ENCODE assay signal across 21 cellular contexts in the genomic region with DNA sequence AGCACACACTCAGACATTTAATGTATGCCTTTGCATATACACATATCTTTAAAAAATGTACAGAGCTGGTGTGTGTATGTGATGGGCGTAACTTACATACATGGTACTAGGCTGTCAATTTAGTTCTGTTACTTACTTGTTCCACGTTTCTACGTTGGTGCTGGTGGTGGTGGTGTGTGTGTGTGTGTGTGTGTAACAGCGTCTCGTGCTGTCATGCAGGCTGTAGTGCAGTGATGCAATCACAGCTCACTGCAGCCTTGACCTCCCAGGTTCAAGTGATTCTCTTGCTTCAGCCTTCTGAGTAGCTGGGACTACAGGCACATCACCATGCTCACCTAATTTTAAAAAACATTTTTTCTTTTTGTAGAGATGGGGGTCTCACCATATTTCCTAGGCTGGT.
"Had no signal": no experiment of that assay in that cellular context is flagged by ENCODE, and none has a peak within 500 bp of the region (broad histone marks: within the 10 kb centered on the region; RNA-seq: fewer than 3 reads in every experiment).

No MANE protein-coding gene starts in this region.

- H3K36me3 ChIP-seq: left lung, prostate gland, right atrium auricular region, upper lobe of left lung had no signal

- H3K4me3 ChIP-seq: left lung, lung, prostate gland, right atrium auricular region, upper lobe of left lung had no signal

- DNase-seq: activated CD4-positive, alpha-beta T cell treated with anti-CD3 and anti-CD28 coated beads, Interleukin-2, amount 10 ng/mL, durations not matched to agents 7 days and 5 days; activated CD4-positive, CD25-positive, alpha-beta regulatory T cell treated with anti-CD3 and anti-CD28 coated beads, Interleukin-2, amount 50 U/mL, for 72 hours; activated CD8-positive, alpha-beta memory T cell treated with anti-CD3 and anti-CD28 coated beads, Interleukin-2, amount 10 ng/mL, durations not matched to agents 7 days and 5 days; activated CD8-positive, alpha-beta T cell treated with anti-CD3 and anti-CD28 coated beads for 36 hours; activated gamma-delta T cell; activated naive CD4-positive, alpha-beta T cell treated with anti-CD3 and anti-CD28 coated beads, Interleukin-2, amount 50 U/mL, for 16 hours; activated naive CD8-positive, alpha-beta T cell treated with anti-CD3 and anti-CD28 coated beads, Interleukin-2, amount 50 U/mL, for 24 hours; activated T-cell treated with anti-CD3 and anti-CD28 coated beads for 4 hours; aorta; effector CD4-positive, alpha-beta T cell; kidney glomerular epithelial cell; left lung; naive thymus-derived CD4-positive, alpha-beta T cell; stimulated activated CD4-positive, alpha-beta T cell treated with anti-CD3 and anti-CD28 coated beads, Interleukin-12 subunit alpha, Interleukin-12 subunit beta, amount 100 ng/mL, for 4 hours; stimulated activated CD4-positive, alpha-beta T cell treated with anti-CD3 and anti-CD28 coated beads, Interleukin-4, amount 100 ng/mL, for 4 hours; stimulated activated naive CD8-positive, alpha-beta T cell treated with anti-CD3 and anti-CD28 coated beads, Interleukin-15, Interleukin-2, amounts not matched to agents 100 U/mL and 50 U/mL, for 24 hours; T-helper 17 cell had no signal

- H3K4me1 ChIP-seq: left lung, prostate gland had no signal

- ATAC-seq: activated CD8-positive, alpha-beta memory T cell treated with anti-CD3 and anti-CD28 coated beads, Interleukin-2, amount 10 ng/mL, durations not matched to agents 7 days and 5 days; activated CD8-positive, alpha-beta T cell treated with anti-CD3 and anti-CD28 coated beads for 36 hours; activated naive CD8-positive, alpha-beta T cell treated with anti-CD3 and anti-CD28 coated beads, Interleukin-2, amount 50 U/mL, for 24 hours; left lung; naive thymus-derived CD4-positive, alpha-beta T cell; stimulated activated naive CD8-positive, alpha-beta T cell treated with anti-CD3 and anti-CD28 coated beads, Interleukin-15, Interleukin-2, amounts not matched to agents 100 U/mL and 50 U/mL, for 24 hours; T-helper 17 cell had no signal

- H3K27me3 ChIP-seq: right atrium auricular region had no signal

- H3K9me3 ChIP-seq: left lung, prostate gland, right atrium auricular region, upper lobe of left lung had no signal

- H3K27ac ChIP-seq: left lung, prostate gland, right atrium auricular region, upper lobe of left lung had no signal
